ENCODE assay signal across 10 cellular contexts in genomic region chr12:116309343-116309742, GRCh38.
"Had no signal": no experiment of that assay in that cellular context is flagged by ENCODE, and none has a peak within 500 bp of the region (broad histone marks: within the 10 kb centered on the region; RNA-seq: fewer than 3 reads in every experiment).

No MANE protein-coding gene starts in this region.

- H3K27ac Mint-ChIP-seq: IgD-negative memory B cell had no signal

- H3K36me3 Mint-ChIP-seq: IgD-negative memory B cell had no signal

- H3K27me3 Mint-ChIP-seq: IgD-negative memory B cell had no signal

- H3K27ac ChIP-seq: HL-60, KMS-11 had no signal

- DNase-seq: IMR-90, Karpas-422, Kasumi-1, KBM-7, KG1 had no signal

- H3K4me2 ChIP-seq: KMS-11 had no signal

- H3K9ac ChIP-seq: KMS-11 had no signal

- FAIRE-seq: HepG2, HTR-8/SVneo had no signal

- ATAC-seq: HepG2 had no signal
